Comparison of ENCODE assay signal across 14 cellular contexts in the genomic region with DNA sequence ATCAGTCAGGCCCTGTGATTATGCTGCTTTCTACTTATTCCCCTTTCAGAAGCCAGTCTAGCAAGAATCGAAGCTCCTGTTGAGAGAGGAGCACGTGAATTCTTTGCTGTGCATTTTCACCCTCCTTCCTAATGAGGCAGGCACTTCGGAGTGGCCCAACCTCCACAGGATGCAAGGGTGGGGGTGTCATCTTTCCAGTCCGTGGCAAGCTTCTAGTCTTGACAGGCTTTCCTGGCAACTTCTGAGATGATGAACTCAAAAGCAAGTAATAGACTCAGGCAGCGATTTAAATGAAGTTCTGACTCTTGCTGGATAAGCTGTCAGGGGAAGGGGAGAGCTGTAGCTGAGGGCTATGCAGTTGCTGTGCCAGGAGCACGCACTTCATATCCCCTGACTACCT. TPM values are rescaled to one million over a fixed set of nuclear protein-coding genes. Genes with fewer than 3 reads are reported as not detected.
DNase-seq lines count a peak whose midpoint lies in the region; ATAC-seq, FAIRE-seq and TF ChIP-seq lines count a peak whose summit lies in the region.
"Had no signal": no experiment of that assay in that cellular context is flagged by ENCODE, and none has a peak within 500 bp of the region (broad histone marks: within the 10 kb centered on the region; RNA-seq: fewer than 3 reads in every experiment).

No MANE protein-coding gene starts in this region.

- H3K36me3 ChIP-seq in neural cell (ENCODE audit: insufficient read depth, low read length): no peaks in the 10 kb centered on the region
- H3K36me3 ChIP-seq in MM.1S (replicated peaks; ENCODE audit: insufficient read depth, low read length): no peaks in the 10 kb centered on the region

- peak overlapping the region; percentile 81 for H3K27ac ChIP-seq in neural cell (ENCODE audit: low read length)
- H3K27ac ChIP-seq in MM.1S (ENCODE audit: low read length): no peak overlapping the region

- CTCF ChIA-PET in activated CD4-positive, alpha-beta memory T cell treated with anti-CD3 and anti-CD28 coated beads, Interleukin-2, amount 10 ng/mL, durations not matched to agents 7 days and 5 days (lab: Charles Lee): no interaction called here

- peaks cover 11% of the 10 kb centered on the region for H3K4me1 ChIP-seq in MM.1S (ENCODE audit: low read length)

- H3K27me3 ChIP-seq in neural cell (ENCODE audit: insufficient read depth, low read depth, low read length) (no peaks in the 10 kb centered on the region), MM.1S (replicated peaks; ENCODE audit: insufficient read depth, low read length) (no peaks in the 10 kb centered on the region)
- H3K27me3 ChIP-seq: testis had no signal

- no peak overlapping the region for H3K4me3 Mint-ChIP-seq in activated CD4-positive, alpha-beta memory T cell treated with anti-CD3 and anti-CD28 coated beads, Interleukin-2, amount 10 ng/mL, durations not matched to agents 7 days and 5 days
- H3K4me3 Mint-ChIP-seq: activated naive CD4-positive, alpha-beta T cell treated with anti-CD3 and anti-CD28 coated beads, Interleukin-2, amount 10 ng/mL, durations not matched to agents 7 days and 5 days; CD4-positive, alpha-beta memory T cell had no signal

- DNase-seq in D721Med (ENCODE audit: insufficient read length, low spot score) (no peak), NCI-H69 (lab: John Stamatoyannopoulos, UW) (peak; percentile 8), fibroblast of gingiva (ENCODE audit: low read depth) (peak; percentile 22), activated gamma-delta T cell treated with Interleukin-2 at 50 U/mL for 16 hours (no peak), MM.1S (no peak)
- DNase-seq in activated CD4-positive, alpha-beta memory T cell treated with anti-CD3 and anti-CD28 coated beads, Interleukin-2, amount 10 ng/mL, durations not matched to agents 7 days and 5 days: no peak
- DNase-seq: activated CD4-positive, CD25-positive, alpha-beta regulatory T cell; activated naive CD4-positive, alpha-beta T cell treated with anti-CD3 and anti-CD28 coated beads, Interleukin-2, amount 10 ng/mL, durations not matched to agents 7 days and 5 days; CD4-positive, alpha-beta memory T cell; testis had no signal

- H4K20me1 ChIP-seq in neural cell (ENCODE audit: insufficient read depth) (no peaks in the 10 kb centered on the region), MM.1S (ENCODE audit: insufficient read depth, low read length) (no peaks in the 10 kb centered on the region)

- H3K9me3 ChIP-seq in neural cell (ENCODE audit: low read length) (no peaks in the 10 kb centered on the region), MM.1S (replicated peaks; ENCODE audit: insufficient read depth, low read length) (no peaks in the 10 kb centered on the region)
- H3K9me3 ChIP-seq: testis had no signal

- TF ChIP-seq EP300 in neural cell (conservative IDR thresholded peaks at IDR 0.05; ENCODE audit: poor library complexity, severe bottlenecking): peak; percentile 90

- H3F3A ChIP-seq in neural cell (ENCODE audit: insufficient read depth, low read length, poor library complexity, severe bottlenecking) (peaks cover 9% of the 10 kb centered on the region), MM.1S (ENCODE audit: insufficient read depth, low read length) (no peaks in the 10 kb centered on the region)

- no peaks in the 10 kb centered on the region for H3K27me3 Mint-ChIP-seq in activated CD4-positive, alpha-beta memory T cell treated with anti-CD3 and anti-CD28 coated beads, Interleukin-2, amount 10 ng/mL, durations not matched to agents 7 days and 5 days
- H3K27me3 Mint-ChIP-seq: CD4-positive, alpha-beta memory T cell had no signal

- H2AFZ ChIP-seq in neural cell (ENCODE audit: low read depth, low read length) (no peak overlapping the region), MM.1S (ENCODE audit: low read length) (no peak overlapping the region)

- H3K27ac Mint-ChIP-seq in activated CD4-positive, alpha-beta memory T cell treated with anti-CD3 and anti-CD28 coated beads, Interleukin-2, amount 10 ng/mL, durations not matched to agents 7 days and 5 days: no peak overlapping the region
- H3K27ac Mint-ChIP-seq: activated naive CD4-positive, alpha-beta T cell treated with anti-CD3 and anti-CD28 coated beads, Interleukin-2, amount 10 ng/mL, durations not matched to agents 7 days and 5 days; CD4-positive, alpha-beta memory T cell had no signal

- no peaks in the 10 kb centered on the region for H3K9me2 ChIP-seq in neural cell (ENCODE audit: insufficient read depth, low read length)
- no peaks in the 10 kb centered on the region for H3K9me2 ChIP-seq in MM.1S (replicated peaks; ENCODE audit: insufficient read depth, low read length)

- no peaks in the 10 kb centered on the region for H3K36me3 Mint-ChIP-seq in activated CD4-positive, alpha-beta memory T cell treated with anti-CD3 and anti-CD28 coated beads, Interleukin-2, amount 10 ng/mL, durations not matched to agents 7 days and 5 days (ENCODE audit: low read depth)
- H3K36me3 Mint-ChIP-seq: activated naive CD4-positive, alpha-beta T cell treated with anti-CD3 and anti-CD28 coated beads, Interleukin-2, amount 10 ng/mL, durations not matched to agents 7 days and 5 days; CD4-positive, alpha-beta memory T cell had no signal

- H3K4me2 ChIP-seq in neural cell (ENCODE audit: low read length) (peak overlapping the region; percentile 38), MM.1S (ENCODE audit: low read depth, low read length) (no peak overlapping the region)

- H3K79me2 ChIP-seq in neural cell (replicated peaks; ENCODE audit: insufficient read depth, low read length) (no peaks in the 10 kb centered on the region), MM.1S (ENCODE audit: low read length) (peaks cover 75% of the 10 kb centered on the region)

- peak overlapping the region; percentile 51 for H3K9ac ChIP-seq in neural cell (ENCODE audit: low read length)
- no peak overlapping the region for H3K9ac ChIP-seq in MM.1S (ENCODE audit: low read length)

- ATAC-seq in HG03520 (IDR thresholded peaks at IDR 0.05; ENCODE audit: unreplicated experiment): no peak

- TF ChIP-seq RAD21 in neural cell (conservative IDR thresholded peaks at IDR 0.05): peak; percentile 49

- no peaks in the 10 kb centered on the region for H3K9me3 Mint-ChIP-seq in activated CD4-positive, alpha-beta memory T cell treated with anti-CD3 and anti-CD28 coated beads, Interleukin-2, amount 10 ng/mL, durations not matched to agents 7 days and 5 days
- H3K9me3 Mint-ChIP-seq: activated naive CD4-positive, alpha-beta T cell treated with anti-CD3 and anti-CD28 coated beads, Interleukin-2, amount 10 ng/mL, durations not matched to agents 7 days and 5 days; CD4-positive, alpha-beta memory T cell had no signal

- peak; percentile 6 for FAIRE-seq in D721Med (lab: Jason Lieb, UNC)
- FAIRE-seq: endometrium, GM12892 had no signal

- TF ChIP-seq CTCF in D721Med (IDR thresholded peaks at IDR 0.05; ENCODE audit: insufficient read depth, missing control alignments) (no peak), neural cell (IDR thresholded peaks at IDR 0.05; ENCODE audit: poor library complexity, severe bottlenecking) (no peak), MM.1S (IDR thresholded peaks at IDR 0.05; ENCODE audit: low read length) (no peak)

- POLR2A ChIA-PET in activated CD4-positive, alpha-beta memory T cell treated with anti-CD3 and anti-CD28 coated beads, Interleukin-2, amount 10 ng/mL, durations not matched to agents 7 days and 5 days (lab: Charles Lee): no interaction called here

- H3K4me3 ChIP-seq in neural cell (ENCODE audit: low read length): peak overlapping the region; percentile 50
- no peak overlapping the region for H3K4me3 ChIP-seq in MM.1S (ENCODE audit: low read length)
- H3K4me3 ChIP-seq: testis had no signal

- H3K4me1 Mint-ChIP-seq in activated CD4-positive, alpha-beta memory T cell treated with anti-CD3 and anti-CD28 coated beads, Interleukin-2, amount 10 ng/mL, durations not matched to agents 7 days and 5 days: no peaks in the 10 kb centered on the region
- H3K4me1 Mint-ChIP-seq: activated naive CD4-positive, alpha-beta T cell treated with anti-CD3 and anti-CD28 coated beads, Interleukin-2, amount 10 ng/mL, durations not matched to agents 7 days and 5 days; CD4-positive, alpha-beta memory T cell had no signal

TF ChIP-seq in neural cell, 6 proteins besides CTCF, POLR2A, EP300 and RAD21:
- TF ChIP-seq EZH2 (IDR thresholded peaks at IDR 0.05; ENCODE audit: borderline replicate concordance, insufficient read depth, low read length, poor library complexity, severe bottlenecking) (no peak), POLR2AphosphoS5 (IDR thresholded peaks at IDR 0.05) (peak; percentile 56), SMC3 (conservative IDR thresholded peaks at IDR 0.05; ENCODE audit: poor library complexity) (no peak), MXI1 (conservative IDR thresholded peaks at IDR 0.05; ENCODE audit: poor library complexity, severe bottlenecking) (peak; percentile 57)
- TF ChIP-seq, protein P1, sequence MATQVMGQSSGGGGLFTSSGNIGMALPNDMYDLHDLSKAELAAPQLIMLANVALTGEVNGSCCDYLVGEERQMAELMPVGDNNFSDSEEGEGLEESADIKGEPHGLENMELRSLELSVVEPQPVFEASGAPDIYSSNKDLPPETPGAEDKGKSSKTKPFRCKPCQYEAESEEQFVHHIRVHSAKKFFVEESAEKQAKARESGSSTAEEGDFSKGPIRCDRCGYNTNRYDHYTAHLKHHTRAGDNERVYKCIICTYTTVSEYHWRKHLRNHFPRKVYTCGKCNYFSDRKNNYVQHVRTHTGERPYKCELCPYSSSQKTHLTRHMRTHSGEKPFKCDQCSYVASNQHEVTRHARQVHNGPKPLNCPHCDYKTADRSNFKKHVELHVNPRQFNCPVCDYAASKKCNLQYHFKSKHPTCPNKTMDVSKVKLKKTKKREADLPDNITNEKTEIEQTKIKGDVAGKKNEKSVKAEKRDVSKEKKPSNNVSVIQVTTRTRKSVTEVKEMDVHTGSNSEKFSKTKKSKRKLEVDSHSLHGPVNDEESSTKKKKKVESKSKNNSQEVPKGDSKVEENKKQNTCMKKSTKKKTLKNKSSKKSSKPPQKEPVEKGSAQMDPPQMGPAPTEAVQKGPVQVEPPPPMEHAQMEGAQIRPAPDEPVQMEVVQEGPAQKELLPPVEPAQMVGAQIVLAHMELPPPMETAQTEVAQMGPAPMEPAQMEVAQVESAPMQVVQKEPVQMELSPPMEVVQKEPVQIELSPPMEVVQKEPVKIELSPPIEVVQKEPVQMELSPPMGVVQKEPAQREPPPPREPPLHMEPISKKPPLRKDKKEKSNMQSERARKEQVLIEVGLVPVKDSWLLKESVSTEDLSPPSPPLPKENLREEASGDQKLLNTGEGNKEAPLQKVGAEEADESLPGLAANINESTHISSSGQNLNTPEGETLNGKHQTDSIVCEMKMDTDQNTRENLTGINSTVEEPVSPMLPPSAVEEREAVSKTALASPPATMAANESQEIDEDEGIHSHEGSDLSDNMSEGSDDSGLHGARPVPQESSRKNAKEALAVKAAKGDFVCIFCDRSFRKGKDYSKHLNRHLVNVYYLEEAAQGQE (IDR thresholded peaks at IDR 0.05; ENCODE audit: borderline replicate concordance): peak; percentile 69

RNA-seq across cellular contexts. Expression of a gene that starts 8.6 kb away (rescaled TPM):
- polyA plus RNA-seq in neural cell: 8.7 TPM in 2 replicates
- polyA minus RNA-seq in neural cell: 42.1 and 51.7 TPM in 2 replicates
- not detected for total RNA-seq in activated CD4-positive, alpha-beta memory T cell treated with anti-CD3 and anti-CD28 coated beads, Interleukin-2, amount 10 ng/mL, durations not matched to agents 7 days and 5 days
- total RNA-seq: CD4-positive, alpha-beta memory T cell had no signal
- polyA plus RNA-seq: CD4-positive, alpha-beta memory T cell had no signal

Comparison
In these comparisons a context has a peak if more than half of its experiments do, and no peak if none do; other contexts are left out.
1. DNase-seq: peak in NCI-H69 (single experiment) and fibroblast of gingiva (single experiment); none in D721Med (single experiment), activated gamma-delta T cell treated with Interleukin-2 at 50 U/mL for 16 hours (single experiment), MM.1S (single experiment) and activated CD4-positive, alpha-beta memory T cell treated with anti-CD3 and anti-CD28 coated beads, Interleukin-2, amount 10 ng/mL, durations not matched to agents 7 days and 5 days (single experiment).